ENCODE assay signal across 13 cellular contexts in the genomic region with DNA sequence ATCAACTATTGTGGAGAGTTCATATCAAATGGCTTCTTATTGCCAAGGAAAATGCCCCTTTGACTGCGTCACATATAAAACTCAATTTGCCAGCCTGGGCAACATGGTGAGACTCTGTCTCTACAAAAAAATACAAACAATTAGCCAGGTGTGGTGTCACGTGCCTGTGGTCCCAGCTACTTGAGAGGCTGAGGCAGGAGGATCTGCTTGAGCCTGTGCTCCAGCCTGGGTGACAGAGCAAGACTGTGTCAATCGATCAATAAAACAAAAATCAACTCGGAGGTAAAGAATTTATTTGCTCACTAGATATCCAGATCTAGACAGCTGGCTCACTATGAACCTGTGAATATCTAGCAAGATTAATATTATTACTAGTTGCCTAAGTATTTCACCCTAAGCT. TPM values are rescaled to one million over a fixed set of nuclear protein-coding genes. Genes with fewer than 3 reads are reported as not detected.
DNase-seq lines count a peak whose midpoint lies in the region; ATAC-seq and TF ChIP-seq lines count a peak whose summit lies in the region.
"Had no signal": no experiment of that assay in that cellular context is flagged by ENCODE, and none has a peak within 500 bp of the region (broad histone marks: within the 10 kb centered on the region; RNA-seq: fewer than 3 reads in every experiment).

No MANE protein-coding gene starts in this region.

- TF ChIP-seq CTCF in MCF 10A (IDR thresholded peaks at IDR 0.05; ENCODE audit: unreplicated experiment): no peak

- CTCF ChIA-PET in MCF 10A (lab: Yijun Ruan, JAX): interaction anchor here (0.6 to 3.8 kb wide), 10 partner anchors 8 to 462 kb away, joined by 3 to 18 read pairs (median 4); no protein-coding TSS in a partner anchor

- H3K36me3 Mint-ChIP-seq in MCF 10A (ENCODE audit: insufficient read depth, unreplicated experiment): peaks cover 7% of the 10 kb centered on the region
- H3K36me3 Mint-ChIP-seq in natural killer cell treated with Interleukin-12 subunit alpha and Interleukin-12 subunit beta and Interleukin-15 and Interleukin-18, amount 100 ng/mL, for 72 hours: peaks cover 16% of the 10 kb centered on the region

- no peak for ATAC-seq in natural killer cell treated with Interleukin-12 subunit alpha and Interleukin-12 subunit beta and Interleukin-15 and Interleukin-18, amount 100 ng/mL, for 72 hours
- ATAC-seq in GM21526 (IDR thresholded peaks at IDR 0.05; ENCODE audit: low FRiP score, unreplicated experiment): no peak
- ATAC-seq: left ventricle myocardium superior, sciatic nerve had no signal

- DNase-seq in DMS53 (lab: John Stamatoyannopoulos, UW): peak; percentile 22
- DNase-seq in DMS53 treated with DMSO at 0.1 percent for 48 hours (lab: John Stamatoyannopoulos, UW; ENCODE audit: unreplicated experiment): no peak
- peak; percentile 14 for DNase-seq in NCI-H510A (lab: John Stamatoyannopoulos, UW)
- DNase-seq in MCF 10A (ENCODE audit: unreplicated experiment): no peak
- no peak for DNase-seq in natural killer cell treated with Interleukin-12 subunit alpha and Interleukin-12 subunit beta and Interleukin-15 and Interleukin-18, amount 100 ng/mL, for 72 hours (ENCODE audit: low spot score)
- DNase-seq in NCI-H2081 (lab: John Stamatoyannopoulos, UW): no peak
- no peak for DNase-seq in NCI-H1105 (lab: John Stamatoyannopoulos, UW)
- DNase-seq: activated naive CD4-positive, alpha-beta T cell treated with anti-CD3 and anti-CD28 coated beads, Interleukin-2, amount 50 U/mL, for 16 hours; left ventricle myocardium superior; MM.1S; testis had no signal

- no peaks in the 10 kb centered on the region for H3K27me3 Mint-ChIP-seq in MCF 10A (ENCODE audit: insufficient read depth, unreplicated experiment)
- H3K27me3 Mint-ChIP-seq in natural killer cell treated with Interleukin-12 subunit alpha and Interleukin-12 subunit beta and Interleukin-15 and Interleukin-18, amount 100 ng/mL, for 72 hours: peaks cover 0 to 10% of the 10 kb centered on the region in 2 donors

- H3K4me3 Mint-ChIP-seq in MCF 10A (ENCODE audit: unreplicated experiment): peak overlapping the region; percentile 76
- peak overlapping the region; percentile 88 for H3K4me3 Mint-ChIP-seq in natural killer cell treated with Interleukin-12 subunit alpha and Interleukin-12 subunit beta and Interleukin-15 and Interleukin-18, amount 100 ng/mL, for 72 hours

- BruUV-seq in MCF 10A (replicated peaks; lab: Mats Ljungman, UMichigan): no TSS peak

- peaks cover 13% of the 10 kb centered on the region for H3K4me1 Mint-ChIP-seq in MCF 10A (ENCODE audit: insufficient read depth, unreplicated experiment)
- peaks cover 21 to 29% of the 10 kb centered on the region in 2 donors for H3K4me1 Mint-ChIP-seq in natural killer cell treated with Interleukin-12 subunit alpha and Interleukin-12 subunit beta and Interleukin-15 and Interleukin-18, amount 100 ng/mL, for 72 hours (ENCODE audit: low read depth in 2 of 2)

- no peak overlapping the region for H3K27ac Mint-ChIP-seq in MCF 10A (ENCODE audit: low read depth, unreplicated experiment)
- H3K27ac Mint-ChIP-seq in natural killer cell treated with Interleukin-12 subunit alpha and Interleukin-12 subunit beta and Interleukin-15 and Interleukin-18, amount 100 ng/mL, for 72 hours: peak overlapping the region; percentile 73 to 79

- POLR2A ChIA-PET in MCF 10A (lab: Yijun Ruan, JAX): interaction anchor here (0.6 to 8.6 kb wide), 14 partner anchors 9 to 254 kb away, joined by 3 to 117 read pairs (median 14); a partner anchor contains a TSS

- H3K9me3 Mint-ChIP-seq in MCF 10A (ENCODE audit: unreplicated experiment): no peaks in the 10 kb centered on the region
- no peaks in the 10 kb centered on the region for H3K9me3 Mint-ChIP-seq in natural killer cell treated with Interleukin-12 subunit alpha and Interleukin-12 subunit beta and Interleukin-15 and Interleukin-18, amount 100 ng/mL, for 72 hours

- intact Hi-C loops in MCF 10A (cut with micrococcal nuclease): loop anchor here (5.0 to 10.0 kb wide), 2 partner anchors 34 to 336 kb away; a partner anchor contains a TSS

RNA-seq across cellular contexts. Expression of a gene that starts 1.7 kb away (rescaled TPM):
- total RNA-seq in MCF 10A (2022): 14.6 and 15.0 TPM in 2 replicates
- total RNA-seq in natural killer cell treated with Interleukin-12 subunit alpha and Interleukin-12 subunit beta and Interleukin-15 and Interleukin-18, amount 100 ng/mL, for 72 hours: 10 to 100 TPM; 46.3 to 51.2 TPM

Comparison
In these comparisons a context has a peak if more than half of its experiments do, and no peak if none do; other contexts are left out.
1. DNase-seq: peak in DMS53 (single experiment) and NCI-H510A (single experiment); none in DMS53 treated with DMSO at 0.1 percent for 48 hours (single experiment), MCF 10A (single experiment), natural killer cell treated with Interleukin-12 subunit alpha and Interleukin-12 subunit beta and Interleukin-15 and Interleukin-18, amount 100 ng/mL, for 72 hours (single experiment), NCI-H2081 (0 of 2) and NCI-H1105 (single experiment).